ENCODE assay signal across 22 cellular contexts in genomic region chr7:150381785-150382122, GRCh38.
DNase-seq lines count a peak whose midpoint lies in the region; ATAC-seq and TF ChIP-seq lines count a peak whose summit lies in the region.
"Had no signal": no experiment of that assay in that cellular context is flagged by ENCODE, and none has a peak within 500 bp of the region (broad histone marks: within the 10 kb centered on the region; RNA-seq: fewer than 3 reads in every experiment).

No MANE protein-coding gene starts in this region.

- no peak for ATAC-seq in HG03432 (IDR thresholded peaks at IDR 0.05; ENCODE audit: unreplicated experiment)
- ATAC-seq: activated CD4-positive, CD25-positive, alpha-beta regulatory T cell treated with anti-CD3 and anti-CD28 coated beads, Interleukin-2, amount 50 U/mL, for 24 hours; lower lobe of right lung; pancreas; sciatic nerve had no signal

- H3K27ac ChIP-seq in WERI-Rb-1 (peak overlapping the region; percentile 82; the same call in 1 of the 2 replicates), layer of hippocampus (ENCODE audit: low read depth, low read length) (peak overlapping the region; percentile 97), substantia nigra (ENCODE audit: low read depth, low read length, poor library complexity, severe bottlenecking) (peak overlapping the region; percentile 99)
- H3K27ac ChIP-seq: foreskin keratinocyte, lower lobe of right lung, thyroid gland had no signal

- H3K9me3 ChIP-seq in Loucy (ENCODE audit: insufficient read depth, low read depth, low read length) (no peaks in the 10 kb centered on the region), WERI-Rb-1 (ENCODE audit: severe bottlenecking) (no peaks in the 10 kb centered on the region)
- H3K9me3 ChIP-seq: lower lobe of right lung, pancreas, SK-N-SH, thyroid gland had no signal

- no peak for DNase-seq in WERI-Rb-1
- DNase-seq in substantia nigra (lab: John Stamatoyannopoulos, UW) = no peak
- no peak for DNase-seq in NCI-H82 (lab: John Stamatoyannopoulos, UW)
- DNase-seq in stimulated activated CD4-positive, alpha-beta T cell treated with anti-CD3 and anti-CD28 coated beads, Interleukin-4, amount 100 ng/mL, for 4 hours = no peak
- DNase-seq: activated CD8-positive, alpha-beta memory T cell treated with anti-CD3 and anti-CD28 coated beads for 24 hours; DMS79 treated with DMSO at 0.1 percent for 48 hours; erythroblast; foreskin keratinocyte; H9; Kasumi-1; lower lobe of right lung; NCI-H1092 treated with DMSO at 0.1 percent for 48 hours; NCI-H2029; NCI-H226; SK-N-SH; thyroid gland had no signal

- H3K9me2 ChIP-seq in Loucy (replicated peaks; ENCODE audit: low read depth, low read length) = no peaks in the 10 kb centered on the region
- H3K9me2 ChIP-seq: SK-N-SH had no signal

- H3K9ac ChIP-seq in Loucy (ENCODE audit: low read depth, low read length, poor library complexity, severe bottlenecking) = no peak overlapping the region
- H3K9ac ChIP-seq: SK-N-SH had no signal

- H3K4me2 ChIP-seq in Loucy (ENCODE audit: low read depth, low read length, poor library complexity, severe bottlenecking) = peak overlapping the region; percentile 15

- peaks cover 56% of the 10 kb centered on the region for H3K4me1 ChIP-seq in Loucy (ENCODE audit: insufficient read depth, low read length, poor library complexity, severe bottlenecking)

- H3K79me2 ChIP-seq in Loucy (ENCODE audit: insufficient read depth, low read length) = peaks cover 62% of the 10 kb centered on the region

- H3F3A ChIP-seq in Loucy (ENCODE audit: low read depth) = peaks cover 5% of the 10 kb centered on the region; the same call in 1 of the 2 replicates

- H3K27me3 ChIP-seq in Loucy (ENCODE audit: insufficient read depth, low read length, poor library complexity, severe bottlenecking) = peaks cover 5% of the 10 kb centered on the region
- no peaks in the 10 kb centered on the region for H3K27me3 ChIP-seq in WERI-Rb-1 (ENCODE audit: insufficient read depth, low read depth, severe bottlenecking)
- no peaks in the 10 kb centered on the region for H3K27me3 ChIP-seq in layer of hippocampus (ENCODE audit: control insufficient read depth, insufficient read depth, low read length)
- H3K27me3 ChIP-seq: foreskin keratinocyte, pancreas, thyroid gland had no signal

- H3K36me3 ChIP-seq in Loucy (ENCODE audit: insufficient read depth, low read length) (no peaks in the 10 kb centered on the region), WERI-Rb-1 (no peaks in the 10 kb centered on the region; the same call in 1 of the 2 replicates)
- H3K36me3 ChIP-seq: lower lobe of right lung, pancreas, thyroid gland had no signal

- TF ChIP-seq CTCF in Loucy (conservative IDR thresholded peaks at IDR 0.05; ENCODE audit: low read length) (no peak), WERI-Rb-1 (IDR thresholded peaks at IDR 0.05; ENCODE audit: low read depth, low read length) (no peak)

- H4K20me1 ChIP-seq in Loucy (ENCODE audit: insufficient read depth, low read length, poor library complexity, severe bottlenecking) = peaks cover 13% of the 10 kb centered on the region

- no peak overlapping the region for H2AFZ ChIP-seq in Loucy (ENCODE audit: low read length)

- no peak overlapping the region for H3K4me3 ChIP-seq in Loucy (ENCODE audit: low read length, poor library complexity, severe bottlenecking)
- H3K4me3 ChIP-seq in WERI-Rb-1 (ENCODE audit: low read depth, low read length) = no peak overlapping the region
- H3K4me3 ChIP-seq: lower lobe of right lung, pancreas, thyroid gland had no signal
